11 cellular contexts compared by ENCODE assay signal in genomic region chr1:164613176-164613575, GRCh38. TPM values are rescaled to one million over a fixed set of nuclear protein-coding genes. Genes with fewer than 3 reads are reported as not detected.
DNase-seq lines count a peak whose midpoint lies in the region; ATAC-seq and TF ChIP-seq lines count a peak whose summit lies in the region.
"Had no signal": no experiment of that assay in that cellular context is flagged by ENCODE, and none has a peak within 500 bp of the region (broad histone marks: within the 10 kb centered on the region; RNA-seq: fewer than 3 reads in every experiment).

No MANE protein-coding gene starts in this region.

- intact Hi-C loops in right cardiac atrium (cut with DNase I), result loop anchor here in 1 of 4 donors (10.0 kb wide), 1 partner anchor 48 kb away; no protein-coding TSS in a partner anchor
- intact Hi-C loops in heart left ventricle (cut with DNase I), result loop anchor here in 5 of 10 donors (5.0 to 10.0 kb wide), 7 partner anchors 48 to 1078 kb away; no protein-coding TSS in a partner anchor

- 80% methylated on average over 3 of the region's 3 CpGs for WGBS in right cardiac atrium
- WGBS in heart left ventricle, 4 donors, result 62 to 77% (median 65%) methylated on average over 3 of the region's 3 CpGs

- H3K9me3 ChIP-seq in right cardiac atrium (ENCODE audit: control insufficient read depth, low read length) (no peaks in the 10 kb centered on the region), heart left ventricle (no peaks in the 10 kb centered on the region), muscle layer of colon (ENCODE audit: low read length) (no peaks in the 10 kb centered on the region)

- no peak overlapping the region for H3K9ac ChIP-seq in muscle layer of colon (ENCODE audit: low read length)

- H3K36me3 ChIP-seq in heart left ventricle, result no peaks in the 10 kb centered on the region
- no peaks in the 10 kb centered on the region for H3K36me3 ChIP-seq in muscle layer of colon (ENCODE audit: insufficient read depth, low read length)

- no peak overlapping the region for H3K4me3 ChIP-seq in right cardiac atrium (ENCODE audit: low read length)
- no peak overlapping the region for H3K4me3 ChIP-seq in heart left ventricle
- H3K4me3 ChIP-seq in epithelial cell of proximal tubule (ENCODE audit: low read depth, low read length), result peak overlapping the region; percentile 9
- H3K4me3 ChIP-seq in muscle layer of colon (ENCODE audit: low read depth in 1 of 2, low read length in 2 of 2), result no peak overlapping the region

- peaks cover 23% of the 10 kb centered on the region for H3K4me1 ChIP-seq in right cardiac atrium (ENCODE audit: control insufficient read depth, insufficient read depth, low read length)
- H3K4me1 ChIP-seq in heart left ventricle, result peaks cover 5 to 96% (median 57%) of the 10 kb centered on the region in 12 donors
- peaks cover 93% of the 10 kb centered on the region for H3K4me1 ChIP-seq in muscle layer of colon (ENCODE audit: insufficient read depth, low read length)

- ATAC-seq in right cardiac atrium (peak in 1 of 2 donors; percentile 31), heart left ventricle (no peak)
- ATAC-seq: effector memory CD8-positive, alpha-beta T cell had no signal

- no peaks in the 10 kb centered on the region for H3K27me3 ChIP-seq in right cardiac atrium (ENCODE audit: control insufficient read depth, insufficient read depth)
- no peaks in the 10 kb centered on the region for H3K27me3 ChIP-seq in heart left ventricle
- no peaks in the 10 kb centered on the region for H3K27me3 ChIP-seq in muscle layer of colon (ENCODE audit: control insufficient read depth in 1 of 2, insufficient read depth in 2 of 2, low read length in 2 of 2)

- TF ChIP-seq CTCF in heart left ventricle (IDR thresholded peaks at IDR 0.05), result no peak
- TF ChIP-seq CTCF in epithelial cell of proximal tubule (conservative IDR thresholded peaks at IDR 0.05; ENCODE audit: low read depth, low read length), result no peak

- DNase-seq in right cardiac atrium (no peak), heart left ventricle (no peak), epithelial cell of proximal tubule (ENCODE audit: low read depth) (no peak), Ammon's horn (ENCODE audit: low spot score) (no peak)
- DNase-seq in activated CD4-positive, alpha-beta T cell treated with anti-CD3 and anti-CD28 coated beads, Interleukin-2, amount 50 U/mL, for 1 hour, result no peak
- DNase-seq in effector CD8-positive, alpha-beta T cell (lab: John Stamatoyannopoulos, UW), result no peak
- DNase-seq in stimulated activated CD4-positive, alpha-beta T cell treated with anti-CD3 and anti-CD28 coated beads, Interleukin-4, amount 100 ng/mL, for 24 hours, result no peak
- DNase-seq: activated naive CD8-positive, alpha-beta T cell treated with anti-CD3 and anti-CD28 coated beads, Interleukin-2, amount 10 ng/mL, durations not matched to agents 7 days and 5 days; effector memory CD8-positive, alpha-beta T cell; H7 had no signal

- TF ChIP-seq POLR2A in heart left ventricle (IDR thresholded peaks at IDR 0.05), result no peak

- H3K27ac ChIP-seq in right cardiac atrium (ENCODE audit: low read length), result peak overlapping the region; percentile 36
- H3K27ac ChIP-seq in heart left ventricle, result peak overlapping the region in 1 of 12 donors; percentile 3
- peak overlapping the region; percentile 17 for H3K27ac ChIP-seq in muscle layer of colon (ENCODE audit: low read depth, low read length)

RNA-seq across cellular contexts. Expression of gene PBX1, which starts 54.2 kb away (rescaled TPM):
- total RNA-seq in right cardiac atrium (10 to 100 TPM; 75.7 to 81.6 (median 77.8) TPM), heart left ventricle (10 to 100 TPM; 24.0 to 78.2 (median 59.8) TPM), epithelial cell of proximal tubule (3.0 and 4.4 TPM in 2 replicates)
- polyA plus RNA-seq in right cardiac atrium (19.8 TPM), heart left ventricle (10 to 100 TPM; 15.2 to 28.7 TPM)
